Comparison of ENCODE assay signal across 17 cellular contexts in the genomic region with DNA sequence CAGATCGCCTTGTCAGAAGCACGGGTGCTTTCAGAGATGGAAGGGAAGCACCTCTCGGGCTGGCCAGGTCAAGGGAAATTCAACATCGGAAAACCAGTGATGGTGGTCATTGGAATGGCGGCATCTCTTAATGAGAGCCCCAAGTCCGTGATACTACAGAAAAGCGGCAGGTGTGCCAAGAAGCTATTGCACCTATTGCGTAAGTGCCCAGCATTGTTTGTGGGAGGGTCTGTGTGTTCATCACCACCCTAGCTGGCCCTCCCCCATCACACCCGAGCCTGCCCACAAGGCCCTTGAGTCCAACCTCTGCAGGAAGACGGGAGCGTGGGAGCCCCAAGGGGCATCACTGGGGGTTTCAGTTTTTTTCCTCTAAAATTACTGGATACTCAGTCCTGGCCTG.
DNase-seq lines count a peak whose midpoint lies in the region; ATAC-seq and TF ChIP-seq lines count a peak whose summit lies in the region.
"Had no signal": no experiment of that assay in that cellular context is flagged by ENCODE, and none has a peak within 500 bp of the region (broad histone marks: within the 10 kb centered on the region; RNA-seq: fewer than 3 reads in every experiment).

No MANE protein-coding gene starts in this region.

- ATAC-seq in activated naive CD8-positive, alpha-beta T cell treated with anti-CD3 and anti-CD28 coated beads, Interleukin-2, amount 10 ng/mL, durations not matched to agents 7 days and 5 days (ENCODE audit: low read depth), result no peak
- ATAC-seq in left lung (no peak), sciatic nerve (no peak)

- peak; percentile 11 for DNase-seq in activated naive CD8-positive, alpha-beta T cell treated with anti-CD3 and anti-CD28 coated beads, Interleukin-2, amount 10 ng/mL, durations not matched to agents 7 days and 5 days
- DNase-seq in activated naive CD8-positive, alpha-beta T cell treated with anti-CD3 and anti-CD28 coated beads for 36 hours, result no peak
- DNase-seq in left lung, result peak; percentile 30 to 41
- peak; percentile 32 for DNase-seq in sciatic nerve (ENCODE audit: low spot score)
- no peak for DNase-seq in NCI-H1436 treated with DMSO at 0.1 percent for 48 hours (lab: John Stamatoyannopoulos, UW)
- DNase-seq in NCI-H526 (lab: John Stamatoyannopoulos, UW), result no peak
- no peak for DNase-seq in caudate nucleus (lab: John Stamatoyannopoulos, UW)
- DNase-seq: CD4-positive, alpha-beta memory T cell; GF-D8; NCI-H1105 treated with DMSO at 0.1 percent for 48 hours; NCI-H1694 treated with DMSO at 0.1 percent for 48 hours; NCI-H2107; NCI-H510A treated with DMSO at 0.1 percent for 48 hours had no signal

- H3K27ac Mint-ChIP-seq in activated naive CD8-positive, alpha-beta T cell treated with anti-CD3 and anti-CD28 coated beads, Interleukin-2, amount 10 ng/mL, durations not matched to agents 7 days and 5 days, result no peak overlapping the region
- H3K27ac Mint-ChIP-seq in activated naive CD8-positive, alpha-beta T cell treated with anti-CD3 and anti-CD28 coated beads for 36 hours, result no peak overlapping the region
- H3K27ac Mint-ChIP-seq: IgD-negative memory B cell had no signal

- H3K36me3 Mint-ChIP-seq in activated naive CD8-positive, alpha-beta T cell treated with anti-CD3 and anti-CD28 coated beads, Interleukin-2, amount 10 ng/mL, durations not matched to agents 7 days and 5 days, result peaks cover 15% of the 10 kb centered on the region
- peaks cover 11% of the 10 kb centered on the region for H3K36me3 Mint-ChIP-seq in activated naive CD8-positive, alpha-beta T cell treated with anti-CD3 and anti-CD28 coated beads for 36 hours

- peaks cover 0 to 100% of the 10 kb centered on the region in 2 donors for H3K36me3 ChIP-seq in left lung

- no peaks in the 10 kb centered on the region for H3K27me3 ChIP-seq in left lung

- no peaks in the 10 kb centered on the region for H3K9me3 ChIP-seq in left lung
- H3K9me3 ChIP-seq: HAP-1 had no signal

- H3K4me3 ChIP-seq in left lung, result no peak overlapping the region
- H3K4me3 ChIP-seq: HAP-1 had no signal

- no peak overlapping the region for H3K27ac ChIP-seq in left lung
- H3K27ac ChIP-seq in caudate nucleus (ENCODE audit: low read depth, low read length), result no peak overlapping the region
- H3K27ac ChIP-seq: HL-60 had no signal

- peaks cover 9% of the 10 kb centered on the region for H3K4me1 Mint-ChIP-seq in activated naive CD8-positive, alpha-beta T cell treated with anti-CD3 and anti-CD28 coated beads, Interleukin-2, amount 10 ng/mL, durations not matched to agents 7 days and 5 days
- H3K4me1 Mint-ChIP-seq in activated naive CD8-positive, alpha-beta T cell treated with anti-CD3 and anti-CD28 coated beads for 36 hours, result no peaks in the 10 kb centered on the region
- H3K4me1 Mint-ChIP-seq: CD4-positive, alpha-beta memory T cell had no signal

- no peak for TF ChIP-seq CTCF in left lung (IDR thresholded peaks at IDR 0.05)

- H3K9me3 Mint-ChIP-seq in activated naive CD8-positive, alpha-beta T cell treated with anti-CD3 and anti-CD28 coated beads, Interleukin-2, amount 10 ng/mL, durations not matched to agents 7 days and 5 days, result no peaks in the 10 kb centered on the region
- no peaks in the 10 kb centered on the region for H3K9me3 Mint-ChIP-seq in activated naive CD8-positive, alpha-beta T cell treated with anti-CD3 and anti-CD28 coated beads for 36 hours
- H3K9me3 Mint-ChIP-seq: IgD-negative memory B cell had no signal

- no peak for TF ChIP-seq RAD21 in Ishikawa (IDR thresholded peaks at IDR 0.05; ENCODE audit: low read depth)

- no peaks in the 10 kb centered on the region for H3K27me3 Mint-ChIP-seq in activated naive CD8-positive, alpha-beta T cell treated with anti-CD3 and anti-CD28 coated beads, Interleukin-2, amount 10 ng/mL, durations not matched to agents 7 days and 5 days
- H3K27me3 Mint-ChIP-seq in activated naive CD8-positive, alpha-beta T cell treated with anti-CD3 and anti-CD28 coated beads for 36 hours, result no peaks in the 10 kb centered on the region
- H3K27me3 Mint-ChIP-seq: CD4-positive, alpha-beta memory T cell; IgD-negative memory B cell had no signal

- intact Hi-C loops in left lung (cut with DNase I), result no loop called here
- intact Hi-C loops in sciatic nerve (cut with DNase I), result no loop called here

- H3K4me3 Mint-ChIP-seq in activated naive CD8-positive, alpha-beta T cell treated with anti-CD3 and anti-CD28 coated beads, Interleukin-2, amount 10 ng/mL, durations not matched to agents 7 days and 5 days, result no peak overlapping the region
- no peak overlapping the region for H3K4me3 Mint-ChIP-seq in activated naive CD8-positive, alpha-beta T cell treated with anti-CD3 and anti-CD28 coated beads for 36 hours
- H3K4me3 Mint-ChIP-seq: CD4-positive, alpha-beta memory T cell had no signal

- no peak for TF ChIP-seq EP300 in Ishikawa (IDR thresholded peaks at IDR 0.05; ENCODE audit: borderline replicate concordance)

- POLR2A ChIA-PET in activated naive CD8-positive, alpha-beta T cell treated with anti-CD3 and anti-CD28 coated beads, Interleukin-2, amount 10 ng/mL, durations not matched to agents 7 days and 5 days (lab: Charles Lee), result no interaction called here

- no peaks in the 10 kb centered on the region for H3K4me1 ChIP-seq in left lung
- H3K4me1 ChIP-seq: HAP-1 had no signal

TF ChIP-seq in Ishikawa, 13 proteins besides CTCF, POLR2A, EP300 and RAD21:
- no peak for TF ChIP-seq ZBTB7A (IDR thresholded peaks at IDR 0.05; ENCODE audit: low read depth)
- peak; percentile 58 for TF ChIP-seq CEBPB (IDR thresholded peaks at IDR 0.05)

Comparison
In these comparisons a context has a peak if more than half of its experiments do, and no peak if none do; other contexts are left out.
1. DNase-seq: peak in activated naive CD8-positive, alpha-beta T cell treated with anti-CD3 and anti-CD28 coated beads, Interleukin-2, amount 10 ng/mL, durations not matched to agents 7 days and 5 days (single experiment), left lung (2 of 2) and sciatic nerve (single experiment); none in activated naive CD8-positive, alpha-beta T cell treated with anti-CD3 and anti-CD28 coated beads for 36 hours (single experiment), NCI-H1436 treated with DMSO at 0.1 percent for 48 hours (single experiment), NCI-H526 (0 of 2) and caudate nucleus (0 of 61).